ENCODE assay signal across 8 cellular contexts in the genomic region with DNA sequence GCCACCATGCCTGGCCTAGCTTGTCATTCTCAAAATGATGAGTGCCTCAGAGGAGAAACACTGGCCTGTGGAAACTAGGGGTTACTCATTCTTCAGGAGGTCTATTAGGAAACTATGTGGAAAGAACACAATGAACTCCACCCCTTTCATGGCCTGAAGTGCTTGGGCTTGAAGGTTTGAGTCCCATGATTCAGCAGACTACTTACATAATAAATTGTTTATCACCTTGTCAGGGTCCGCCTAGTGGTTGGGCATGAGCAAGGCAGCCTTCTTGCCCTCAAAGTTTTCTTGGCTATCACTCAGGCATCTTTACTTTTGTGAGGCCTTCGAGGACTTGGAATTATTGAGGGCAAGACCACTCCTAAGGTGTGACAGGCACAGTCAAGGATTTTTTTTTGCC.
DNase-seq lines count a peak whose midpoint lies in the region; ATAC-seq and TF ChIP-seq lines count a peak whose summit lies in the region.

No MANE protein-coding gene starts in this region.

- TF ChIP-seq CTCF in DND-41 (IDR thresholded peaks at IDR 0.05; ENCODE audit: borderline replicate concordance, extremely low read depth, low read length, poor library complexity, severe bottlenecking): peak; percentile 47
- TF ChIP-seq CTCF in KMS-11 (conservative IDR thresholded peaks at IDR 0.05; ENCODE audit: low read depth, low read length): peak; percentile 83
- peak; percentile 52 for TF ChIP-seq CTCF in epithelial cell of esophagus (IDR thresholded peaks at IDR 0.05; ENCODE audit: insufficient read depth, low read depth, low read length, missing control alignments)

- ATAC-seq in DND-41 (ENCODE audit: insufficient read depth, low read depth) (no peak), GM21515 (IDR thresholded peaks at IDR 0.05; ENCODE audit: unreplicated experiment) (peak; percentile 80)

- DNase-seq in DND-41 (peak; percentile 4), epithelial cell of esophagus (ENCODE audit: low read depth) (peak; percentile 71), epidermal melanocyte (ENCODE audit: insufficient read length, low spot score) (no peak), NCI-H446 treated with DMSO at 0.1 percent for 48 hours (lab: John Stamatoyannopoulos, UW) (no peak), putamen (ENCODE audit: low spot score) (no peak)
- no peak for DNase-seq in stimulated activated CD4-positive, alpha-beta T cell treated with anti-CD3 and anti-CD28 coated beads, Interleukin-1b, Interleukin-23, amount 100 ng/mL, for 48 hours

- H3K4me2 ChIP-seq in DND-41 (ENCODE audit: insufficient read depth, low read length) (no peak overlapping the region), KMS-11 (no peak overlapping the region)

- H3K27ac ChIP-seq in DND-41 (ENCODE audit: low read length) (no peak overlapping the region), KMS-11 (no peak overlapping the region)

- H3K4me1 ChIP-seq in DND-41 (ENCODE audit: insufficient read depth, low read length): no peaks in the 10 kb centered on the region
- H3K4me1 ChIP-seq in KMS-11 (ENCODE audit: low read depth, poor library complexity, severe bottlenecking): no peaks in the 10 kb centered on the region

- no peaks in the 10 kb centered on the region for H3K9me3 ChIP-seq in DND-41 (ENCODE audit: insufficient read depth, low read length, severe bottlenecking)

- H3K79me2 ChIP-seq in DND-41 (ENCODE audit: insufficient read depth, low read length) (no peaks in the 10 kb centered on the region), KMS-11 (ENCODE audit: insufficient read depth, low read depth) (no peaks in the 10 kb centered on the region)

- H3K4me3 ChIP-seq in DND-41 (ENCODE audit: low read depth in 1 of 2, low read length in 2 of 2) (no peak overlapping the region), KMS-11 (IDR thresholded peaks at IDR 0.05; ENCODE audit: insufficient read depth, low read depth, low read length) (no peak overlapping the region), epithelial cell of esophagus (ENCODE audit: low read length) (no peak overlapping the region)

- H4K20me1 ChIP-seq in DND-41 (ENCODE audit: insufficient read depth, low read length) (no peaks in the 10 kb centered on the region), KMS-11 (ENCODE audit: insufficient read depth) (no peaks in the 10 kb centered on the region)

- no peak overlapping the region for H2AFZ ChIP-seq in DND-41 (ENCODE audit: low read depth, low read length)
- peak overlapping the region; percentile 16; the same call in 1 of the 2 replicates for H2AFZ ChIP-seq in KMS-11 (ENCODE audit: low read depth)

- H3K9ac ChIP-seq in DND-41 (ENCODE audit: low read depth, low read length): no peak overlapping the region
- no peak overlapping the region for H3K9ac ChIP-seq in KMS-11

- H3K27me3 ChIP-seq in DND-41 (ENCODE audit: insufficient read depth, low read length, poor library complexity) (no peaks in the 10 kb centered on the region), KMS-11 (ENCODE audit: insufficient read depth, low read depth) (no peaks in the 10 kb centered on the region)

- H3K36me3 ChIP-seq in DND-41 (ENCODE audit: insufficient read depth, low read length) (no peaks in the 10 kb centered on the region), KMS-11 (ENCODE audit: insufficient read depth) (no peaks in the 10 kb centered on the region)

Comparison
In these comparisons a context has a peak if more than half of its experiments do, and no peak if none do; other contexts are left out.
1. DNase-seq: peak in DND-41 (single experiment) and epithelial cell of esophagus (single experiment); none in epidermal melanocyte (single experiment), NCI-H446 treated with DMSO at 0.1 percent for 48 hours (single experiment), putamen (single experiment) and stimulated activated CD4-positive, alpha-beta T cell treated with anti-CD3 and anti-CD28 coated beads, Interleukin-1b, Interleukin-23, amount 100 ng/mL, for 48 hours (single experiment).
2. Peak in every context shown above with its lines, with median percentiles within 50 percentile points of each other: CTCF ChIP-seq.